8 cellular contexts compared by ENCODE assay signal in genomic region chr20:44959896-44960852, GRCh38. TPM values are rescaled to one million over a fixed set of nuclear protein-coding genes. Genes with fewer than 3 reads are reported as not detected.
DNase-seq lines count a peak whose midpoint lies in the region; ATAC-seq, FAIRE-seq and TF ChIP-seq lines count a peak whose summit lies in the region.

TSS of gene TOMM34 (minus strand) at chr20:44960397. CDS start at chr20:44960333, 64 bp downstream.

- H2AFZ ChIP-seq in Loucy (ENCODE audit: low read length) (peak within 1 kb of the TSS; percentile 75), fibroblast of lung (ENCODE audit: low read length) (peak within 1 kb of the TSS; percentile 72)

- H3K27ac Mint-ChIP-seq in activated T-helper 2 cell treated with anti-CD3 and anti-CD28 coated beads, Interferon-gamma antibody, Interleukin-2, Interleukin-4, amounts not matched to agents 10 μg/mL and 5 μg/mL and 100 μg/mL, durations not matched to agents 14 hours and 24 hours and 36 hours, result peak within 1 kb of the TSS; percentile 100
- peak within 1 kb of the TSS; percentile 89 to 98 (median 96) for H3K27ac Mint-ChIP-seq in naive thymus-derived CD8-positive, alpha-beta T cell
- peak within 1 kb of the TSS; percentile 96 for H3K27ac Mint-ChIP-seq in stimulated activated naive B cell treated with anti-CD40 and anti-IgM and Interleukin-4, amounts not matched to agents 10 μg/mL and 1 μg/mL and 100 μg/mL, for 72 hours

- peaks cover 48% of the 10 kb centered on the region for H3K79me2 ChIP-seq in Loucy (ENCODE audit: insufficient read depth, low read length)
- peaks cover 24% of the 10 kb centered on the region for H3K79me2 ChIP-seq in fibroblast of lung (ENCODE audit: control insufficient read depth, insufficient read depth, low read length)

- no peaks in the 10 kb centered on the region for H3K9me2 ChIP-seq in Loucy (replicated peaks; ENCODE audit: low read depth, low read length)

- peaks cover 45% of the 10 kb centered on the region for H3K4me1 ChIP-seq in Loucy (ENCODE audit: insufficient read depth, low read length, poor library complexity, severe bottlenecking)
- peaks cover 26% of the 10 kb centered on the region for H3K4me1 ChIP-seq in RWPE2 (ENCODE audit: insufficient read depth, poor library complexity, severe bottlenecking)
- peaks cover 12% of the 10 kb centered on the region for H3K4me1 ChIP-seq in fibroblast of lung (ENCODE audit: control insufficient read depth, extremely low read depth, insufficient read depth, low read length)

- H3K9ac ChIP-seq in Loucy (ENCODE audit: low read depth, low read length, poor library complexity, severe bottlenecking) (peak within 1 kb of the TSS; percentile 83), fibroblast of lung (ENCODE audit: insufficient read depth, low read length) (peak within 1 kb of the TSS; percentile 68)

- no peak for FAIRE-seq in H54 (lab: Jason Lieb, UNC)

- peaks cover 44% of the 10 kb centered on the region for H3K36me3 Mint-ChIP-seq in activated T-helper 2 cell treated with anti-CD3 and anti-CD28 coated beads, Interferon-gamma antibody, Interleukin-2, Interleukin-4, amounts not matched to agents 10 μg/mL and 5 μg/mL and 100 μg/mL, durations not matched to agents 14 hours and 24 hours and 36 hours (ENCODE audit: low read depth)
- H3K36me3 Mint-ChIP-seq in naive thymus-derived CD8-positive, alpha-beta T cell, result peaks cover 0 to 27% (median 9%) of the 10 kb centered on the region in 3 donors
- H3K36me3 Mint-ChIP-seq in stimulated activated naive B cell treated with anti-CD40 and anti-IgM and Interleukin-4, amounts not matched to agents 10 μg/mL and 1 μg/mL and 100 μg/mL, for 72 hours, result peaks cover 12 to 35% of the 10 kb centered on the region in 2 donors

- H3K27me3 ChIP-seq in Loucy (ENCODE audit: insufficient read depth, low read length, poor library complexity, severe bottlenecking) (no peaks in the 10 kb centered on the region), RWPE2 (ENCODE audit: insufficient read depth, poor library complexity, severe bottlenecking) (no peaks in the 10 kb centered on the region), fibroblast of lung (ENCODE audit: control insufficient read depth, insufficient read depth, low read length) (no peaks in the 10 kb centered on the region)

- H3K36me3 ChIP-seq in Loucy (ENCODE audit: insufficient read depth, low read length) (peaks cover 14% of the 10 kb centered on the region), RWPE2 (ENCODE audit: low read depth) (peaks cover 32% of the 10 kb centered on the region), fibroblast of lung (ENCODE audit: control insufficient read depth, insufficient read depth, low read length) (peaks cover 1% of the 10 kb centered on the region)

- H3K4me2 ChIP-seq in Loucy (ENCODE audit: low read depth, low read length, poor library complexity, severe bottlenecking) (peak within 1 kb of the TSS; percentile 88), fibroblast of lung (ENCODE audit: extremely low read depth, insufficient read depth, low read length) (peak within 1 kb of the TSS; percentile 84)

- TF ChIP-seq CTCF in Loucy (conservative IDR thresholded peaks at IDR 0.05; ENCODE audit: low read length), result no peak; the same call in 1 of the 2 replicates
- peak; percentile 38 for TF ChIP-seq CTCF in RWPE2 (IDR thresholded peaks at IDR 0.05; ENCODE audit: poor library complexity, severe bottlenecking)
- no peak for TF ChIP-seq CTCF in fibroblast of lung (conservative IDR thresholded peaks at IDR 0.05 in 1 of 2, IDR thresholded peaks at IDR 0.05 in 1 of 2; ENCODE audit: low read depth in 1 of 2, low read length in 2 of 2)

- H4K20me1 ChIP-seq in Loucy (ENCODE audit: insufficient read depth, low read length, poor library complexity, severe bottlenecking) (peaks cover 16% of the 10 kb centered on the region), fibroblast of lung (ENCODE audit: control insufficient read depth, extremely low read depth, insufficient read depth, low read length) (no peaks in the 10 kb centered on the region)

- H3K9me3 ChIP-seq in Loucy (ENCODE audit: insufficient read depth, low read depth, low read length) (no peaks in the 10 kb centered on the region), RWPE2 (ENCODE audit: severe bottlenecking) (no peaks in the 10 kb centered on the region), fibroblast of lung (ENCODE audit: control insufficient read depth, insufficient read depth, low read depth, low read length) (no peaks in the 10 kb centered on the region)

- H3K27me3 Mint-ChIP-seq in activated T-helper 2 cell treated with anti-CD3 and anti-CD28 coated beads, Interferon-gamma antibody, Interleukin-2, Interleukin-4, amounts not matched to agents 10 μg/mL and 5 μg/mL and 100 μg/mL, durations not matched to agents 14 hours and 24 hours and 36 hours (ENCODE audit: low read depth), result no peaks in the 10 kb centered on the region
- H3K27me3 Mint-ChIP-seq in naive thymus-derived CD8-positive, alpha-beta T cell, result no peaks in the 10 kb centered on the region
- no peaks in the 10 kb centered on the region for H3K27me3 Mint-ChIP-seq in stimulated activated naive B cell treated with anti-CD40 and anti-IgM and Interleukin-4, amounts not matched to agents 10 μg/mL and 1 μg/mL and 100 μg/mL, for 72 hours

- peak within 1 kb of the TSS; percentile 99 for H3K4me3 Mint-ChIP-seq in activated T-helper 2 cell treated with anti-CD3 and anti-CD28 coated beads, Interferon-gamma antibody, Interleukin-2, Interleukin-4, amounts not matched to agents 10 μg/mL and 5 μg/mL and 100 μg/mL, durations not matched to agents 14 hours and 24 hours and 36 hours (ENCODE audit: low read depth)
- H3K4me3 Mint-ChIP-seq in naive thymus-derived CD8-positive, alpha-beta T cell, result peak within 1 kb of the TSS; percentile 83 to 100 (median 98)
- peak within 1 kb of the TSS; percentile 85 to 93 for H3K4me3 Mint-ChIP-seq in stimulated activated naive B cell treated with anti-CD40 and anti-IgM and Interleukin-4, amounts not matched to agents 10 μg/mL and 1 μg/mL and 100 μg/mL, for 72 hours

- H3K4me1 Mint-ChIP-seq in activated T-helper 2 cell treated with anti-CD3 and anti-CD28 coated beads, Interferon-gamma antibody, Interleukin-2, Interleukin-4, amounts not matched to agents 10 μg/mL and 5 μg/mL and 100 μg/mL, durations not matched to agents 14 hours and 24 hours and 36 hours (ENCODE audit: low read depth), result peaks cover 60% of the 10 kb centered on the region
- peaks cover 32 to 68% (median 57%) of the 10 kb centered on the region in 4 donors for H3K4me1 Mint-ChIP-seq in naive thymus-derived CD8-positive, alpha-beta T cell
- peaks cover 54 to 72% of the 10 kb centered on the region in 2 donors for H3K4me1 Mint-ChIP-seq in stimulated activated naive B cell treated with anti-CD40 and anti-IgM and Interleukin-4, amounts not matched to agents 10 μg/mL and 1 μg/mL and 100 μg/mL, for 72 hours

- POLR2A ChIA-PET in naive thymus-derived CD8-positive, alpha-beta T cell (lab: Charles Lee), result interaction anchor here (0.6 to 3.5 kb wide), 12 partner anchors 11 to 79 kb away, joined by 3 to 23 read pairs (median 4); partner anchors contain the start of genes PABPC1L and YWHAB

- peak; percentile 96 for DNase-seq in EL
- DNase-seq in H54 (ENCODE audit: insufficient read length, low spot score), result peak; percentile 93
- DNase-seq in RWPE2 (ENCODE audit: low spot score), result peak; percentile 100
- DNase-seq in activated T-helper 2 cell treated with anti-CD3 and anti-CD28 coated beads, Interferon-gamma antibody, Interleukin-2, Interleukin-4, amounts not matched to agents 10 μg/mL and 5 μg/mL and 100 μg/mL, durations not matched to agents 14 hours and 24 hours and 36 hours (ENCODE audit: low spot score), result peak; percentile 92
- DNase-seq in fibroblast of lung (ENCODE audit: low read depth in 2 of 2), result peak; percentile 88 to 90
- peak; percentile 86 to 96 (median 91) for DNase-seq in naive thymus-derived CD8-positive, alpha-beta T cell
- DNase-seq in stimulated activated naive B cell treated with anti-CD40 and anti-IgM and Interleukin-4, amounts not matched to agents 10 μg/mL and 1 μg/mL and 100 μg/mL, for 72 hours, result peak; percentile 87

- H3K27ac ChIP-seq in RWPE2 (ENCODE audit: poor library complexity, severe bottlenecking) (peak within 1 kb of the TSS; percentile 81), fibroblast of lung (ENCODE audit: insufficient read depth, low read length) (peak within 1 kb of the TSS; percentile 62)

- intact Hi-C loops in activated T-helper 2 cell treated with anti-CD3 and anti-CD28 coated beads, Interferon-gamma antibody, Interleukin-2, Interleukin-4, amounts not matched to agents 10 μg/mL and 5 μg/mL and 100 μg/mL, durations not matched to agents 14 hours and 24 hours and 36 hours (cut with micrococcal nuclease), result loop anchor here (1.0 to 5.0 kb wide), 4 partner anchors 7 to 75 kb away; partner anchors contain the start of gene YWHAB

- H3K4me3 ChIP-seq in Loucy (ENCODE audit: low read length, poor library complexity, severe bottlenecking) (peak within 1 kb of the TSS; percentile 88), RWPE2 (ENCODE audit: severe bottlenecking) (peak within 1 kb of the TSS; percentile 58), fibroblast of lung (replicated peaks in 1 of 4; ENCODE audit: control extremely low read depth in 1 of 4, insufficient read depth in 1 of 4, low read depth in 3 of 4, low read length in 4 of 4) (peak within 1 kb of the TSS; percentile 68 to 86 (median 76))

- peak; percentile 88 for TF ChIP-seq POLR2A in H54 (IDR thresholded peaks at IDR 0.05; ENCODE audit: low read depth, low read length)

- peak; percentile 90 for ATAC-seq in RWPE2 (ENCODE audit: low read depth)
- ATAC-seq in naive thymus-derived CD8-positive, alpha-beta T cell, result peak; percentile 94 to 96
- ATAC-seq in stimulated activated naive B cell treated with anti-CD40 and anti-IgM and Interleukin-4, amounts not matched to agents 10 μg/mL and 1 μg/mL and 100 μg/mL, for 72 hours (replicated peaks), result peak; percentile 96 to 97

- H3K9me3 Mint-ChIP-seq in activated T-helper 2 cell treated with anti-CD3 and anti-CD28 coated beads, Interferon-gamma antibody, Interleukin-2, Interleukin-4, amounts not matched to agents 10 μg/mL and 5 μg/mL and 100 μg/mL, durations not matched to agents 14 hours and 24 hours and 36 hours, result no peaks in the 10 kb centered on the region
- no peaks in the 10 kb centered on the region for H3K9me3 Mint-ChIP-seq in naive thymus-derived CD8-positive, alpha-beta T cell
- no peaks in the 10 kb centered on the region for H3K9me3 Mint-ChIP-seq in stimulated activated naive B cell treated with anti-CD40 and anti-IgM and Interleukin-4, amounts not matched to agents 10 μg/mL and 1 μg/mL and 100 μg/mL, for 72 hours

- H3F3A ChIP-seq in Loucy (ENCODE audit: low read depth), result no peaks in the 10 kb centered on the region

RNA-seq across cellular contexts. Expression of gene TOMM34, which starts in this region (rescaled TPM):
- 59.5 and 62.1 TPM in 2 replicates for total RNA-seq in activated T-helper 2 cell treated with anti-CD3 and anti-CD28 coated beads, Interferon-gamma antibody, Interleukin-2, Interleukin-4, amounts not matched to agents 10 μg/mL and 5 μg/mL and 100 μg/mL, durations not matched to agents 14 hours and 24 hours and 36 hours
- total RNA-seq in fibroblast of lung, result 10.5 and 15.5 TPM in 2 replicates
- polyA plus RNA-seq in fibroblast of lung, result 25.6 and 58.7 TPM in 2 replicates
- 25.4 and 57.2 TPM in 2 replicates for polyA plus RNA-seq in fibroblast of lung (2012)
- 17.8 and 32.5 TPM in 2 replicates for polyA minus RNA-seq in fibroblast of lung (ENCODE audit: low replicate concordance)
- 10 to 100 TPM in 1 of 2 experiments, 1 to 10 TPM in 1; 9.3 to 11.0 TPM for total RNA-seq in naive thymus-derived CD8-positive, alpha-beta T cell
- polyA plus RNA-seq in naive thymus-derived CD8-positive, alpha-beta T cell, result 10 to 100 TPM; 12.7 to 27.2 (median 14.5) TPM

Comparison
In these comparisons a context has a peak if more than half of its experiments do, and no peak if none do; other contexts are left out.
1. Peak in every context shown above with its lines: DNase-seq, ATAC-seq, H3K4me3 ChIP-seq and H3K27ac ChIP-seq.